In genomic region chr19:28019901-28020300, GRCh38 we compare ENCODE assay signal across 27 cellular contexts.
"Had no signal": no experiment of that assay in that cellular context is flagged by ENCODE, and none has a peak within 500 bp of the region (broad histone marks: within the 10 kb centered on the region; RNA-seq: fewer than 3 reads in every experiment).

No MANE protein-coding gene starts in this region.

- H3K4me1 Mint-ChIP-seq: activated CD4-positive, alpha-beta T cell treated with anti-CD3 and anti-CD28 coated beads, Interleukin-2, amount 10 ng/mL, durations not matched to agents 24 days and 14 days had no signal

- DNase-seq: activated CD4-positive, alpha-beta T cell treated with anti-CD3 and anti-CD28 coated beads, Interleukin-2, amount 10 ng/mL, durations not matched to agents 24 days and 14 days; activated CD4-positive, alpha-beta T cell treated with anti-CD3 and anti-CD28 coated beads, Interleukin-2, amount 50 U/mL, for 4 hours; activated CD8-positive, alpha-beta T cell treated with anti-CD3 and anti-CD28 coated beads for 36 hours; activated gamma-delta T cell treated with Interleukin-2 at 50 U/mL for 16 hours; activated naive CD4-positive, alpha-beta T cell treated with anti-CD3 and anti-CD28 coated beads for 36 hours; activated T-cell treated with anti-CD3 and anti-CD28 coated beads, Interleukin-2, amount 50 U/mL, for 1 hour; activated T-cell treated with anti-CD3 and anti-CD28 coated beads, Interleukin-2, amount 50 U/mL, for 72 hours; adrenal gland; body of pancreas; cerebellar nuclear complex; NCI-H1048; NCI-H1436; NCI-H1694; NCI-H1930; NCI-H2081 treated with DMSO at 0.1 percent for 48 hours; NCI-H226; NCI-H446 treated with DMSO at 0.1 percent for 48 hours; NCI-H524 treated with DMSO at 0.1 percent for 48 hours; PC-9; Right ventricle myocardium superior; T1000 had no signal

- H3K4me3 ChIP-seq: adrenal gland, body of pancreas, breast epithelium, K562, PC-9 had no signal

- H3K27me3 ChIP-seq: adrenal gland, body of pancreas, breast epithelium had no signal

- ATAC-seq: activated CD8-positive, alpha-beta T cell treated with anti-CD3 and anti-CD28 coated beads for 36 hours; activated naive CD4-positive, alpha-beta T cell treated with anti-CD3 and anti-CD28 coated beads, Interleukin-2, amount 50 U/mL, for 72 hours; activated T-cell treated with anti-CD3 and anti-CD28 coated beads, Interleukin-2, amount 50 U/mL, for 72 hours; body of pancreas; K562 had no signal

- H3K9me3 Mint-ChIP-seq: activated CD8-positive, alpha-beta T cell treated with anti-CD3 and anti-CD28 coated beads for 36 hours; activated T-cell treated with anti-CD3 and anti-CD28 coated beads, Interleukin-2, amount 50 U/mL, for 72 hours had no signal

- H3K36me3 Mint-ChIP-seq: activated naive CD4-positive, alpha-beta T cell treated with anti-CD3 and anti-CD28 coated beads, Interleukin-2, amount 50 U/mL, for 72 hours had no signal

- H3K36me3 ChIP-seq: adrenal gland, breast epithelium had no signal

- H3K27ac ChIP-seq: adrenal gland, body of pancreas, breast epithelium, PC-9, RWPE1 had no signal

- H3K4me3 Mint-ChIP-seq: activated CD4-positive, alpha-beta T cell treated with anti-CD3 and anti-CD28 coated beads, Interleukin-2, amount 10 ng/mL, durations not matched to agents 24 days and 14 days; activated CD8-positive, alpha-beta T cell treated with anti-CD3 and anti-CD28 coated beads for 36 hours; activated naive CD4-positive, alpha-beta T cell treated with anti-CD3 and anti-CD28 coated beads for 36 hours; activated T-cell treated with anti-CD3 and anti-CD28 coated beads, Interleukin-2, amount 50 U/mL, for 72 hours had no signal

- H3K4me2 ChIP-seq: PC-9 had no signal

- H3K27ac Mint-ChIP-seq: activated CD4-positive, alpha-beta T cell treated with anti-CD3 and anti-CD28 coated beads, Interleukin-2, amount 10 ng/mL, durations not matched to agents 24 days and 14 days; activated CD8-positive, alpha-beta T cell treated with anti-CD3 and anti-CD28 coated beads for 36 hours; activated naive CD4-positive, alpha-beta T cell treated with anti-CD3 and anti-CD28 coated beads for 36 hours; activated naive CD4-positive, alpha-beta T cell treated with anti-CD3 and anti-CD28 coated beads, Interleukin-2, amount 50 U/mL, for 72 hours; activated T-cell treated with anti-CD3 and anti-CD28 coated beads, Interleukin-2, amount 50 U/mL, for 72 hours had no signal

- H3K4me1 ChIP-seq: adrenal gland, body of pancreas, breast epithelium had no signal

- FAIRE-seq: astrocyte, K562, RCC 7860 had no signal

- H3K27me3 Mint-ChIP-seq: activated CD4-positive, alpha-beta T cell treated with anti-CD3 and anti-CD28 coated beads, Interleukin-2, amount 10 ng/mL, durations not matched to agents 24 days and 14 days; activated CD8-positive, alpha-beta T cell treated with anti-CD3 and anti-CD28 coated beads for 36 hours had no signal

- H3K9me3 ChIP-seq: adrenal gland, body of pancreas, breast epithelium had no signal
